18 cellular contexts compared by ENCODE assay signal in genomic region chr7:40711706-40712105, GRCh38.
DNase-seq lines count a peak whose midpoint lies in the region; ATAC-seq and TF ChIP-seq lines count a peak whose summit lies in the region.
"Had no signal": no experiment of that assay in that cellular context is flagged by ENCODE, and none has a peak within 500 bp of the region (broad histone marks: within the 10 kb centered on the region; RNA-seq: fewer than 3 reads in every experiment).

No MANE protein-coding gene starts in this region.

- H3K27ac ChIP-seq in RWPE2 (ENCODE audit: poor library complexity, severe bottlenecking) (no peak overlapping the region), epithelial cell of prostate (peak overlapping the region; percentile 20)
- H3K27ac ChIP-seq: BLaER1, GM23248 had no signal

- no peak overlapping the region for H3K4me3 Mint-ChIP-seq in nephron
- H3K4me3 Mint-ChIP-seq: CD14-positive monocyte; CD4-positive, alpha-beta memory T cell had no signal

- H3K36me3 Mint-ChIP-seq in nephron (ENCODE audit: low read depth): no peaks in the 10 kb centered on the region
- H3K36me3 Mint-ChIP-seq: CD14-positive monocyte; CD4-positive, alpha-beta memory T cell had no signal

- H3K4me3 ChIP-seq in RWPE2 (ENCODE audit: severe bottlenecking): no peak overlapping the region
- H3K4me3 ChIP-seq: BLaER1, GM12878, GM23248 had no signal

- peak; percentile 31 for DNase-seq in HPDE6-E6E7 (ENCODE audit: extremely low spot score)
- DNase-seq in RWPE2 (ENCODE audit: low spot score): no peak
- DNase-seq in epithelial cell of prostate (ENCODE audit: low read depth, low spot score): peak; percentile 40
- DNase-seq in activated naive CD4-positive, alpha-beta T cell treated with Interleukin-2 at 50 U/mL for 16 hours: no peak
- DNase-seq in NCI-H2029 treated with DMSO at 0.1 percent for 48 hours (lab: John Stamatoyannopoulos, UW): no peak
- no peak for DNase-seq in HUDEP-2 (lab: John Stamatoyannopoulos, UW; ENCODE audit: unreplicated experiment in 76 of 76)
- DNase-seq in iPS-NIHi11 (ENCODE audit: low spot score): no peak
- DNase-seq: 8988T; Calu3; CD4-positive, alpha-beta memory T cell; DMS79 treated with DMSO at 0.1 percent for 48 hours; GF-D8; GM23248; HCEC 1CT had no signal

- peaks cover 26% of the 10 kb centered on the region for H3K4me1 Mint-ChIP-seq in nephron
- H3K4me1 Mint-ChIP-seq: CD14-positive monocyte; CD4-positive, alpha-beta memory T cell had no signal

- peaks cover 16% of the 10 kb centered on the region for H3K4me1 ChIP-seq in RWPE2 (ENCODE audit: insufficient read depth, poor library complexity, severe bottlenecking)

- no peaks in the 10 kb centered on the region for H3K9me3 ChIP-seq in RWPE2 (ENCODE audit: severe bottlenecking)
- H3K9me3 ChIP-seq: BLaER1 had no signal

- no peaks in the 10 kb centered on the region for H3K27me3 Mint-ChIP-seq in nephron (ENCODE audit: low read depth)
- H3K27me3 Mint-ChIP-seq: CD4-positive, alpha-beta memory T cell had no signal

- ATAC-seq in RWPE2 (ENCODE audit: low read depth): peak; percentile 70
- ATAC-seq: GM12878 had no signal

- no peaks in the 10 kb centered on the region for H3K36me3 ChIP-seq in RWPE2 (ENCODE audit: low read depth)
- H3K36me3 ChIP-seq: BLaER1 had no signal

- TF ChIP-seq CTCF in RWPE2 (IDR thresholded peaks at IDR 0.05; ENCODE audit: poor library complexity, severe bottlenecking) (no peak), nephron (IDR thresholded peaks at IDR 0.05; ENCODE audit: unreplicated experiment in 3 of 3) (no peak)

- peak overlapping the region in 2 of 3 experiments; percentile 22 to 33 for H3K27ac Mint-ChIP-seq in nephron
- H3K27ac Mint-ChIP-seq: CD14-positive monocyte; CD4-positive, alpha-beta memory T cell had no signal

- H3K9me3 Mint-ChIP-seq in nephron: no peaks in the 10 kb centered on the region

- H3K27me3 ChIP-seq in RWPE2 (ENCODE audit: insufficient read depth, poor library complexity, severe bottlenecking): no peaks in the 10 kb centered on the region
- H3K27me3 ChIP-seq: BLaER1 had no signal

Comparison
In these comparisons a context has a peak if more than half of its experiments do, and no peak if none do; other contexts are left out.
1. DNase-seq: peak in HPDE6-E6E7 (single experiment) and epithelial cell of prostate (single experiment); none in RWPE2 (single experiment), activated naive CD4-positive, alpha-beta T cell treated with Interleukin-2 at 50 U/mL for 16 hours (single experiment), NCI-H2029 treated with DMSO at 0.1 percent for 48 hours (single experiment), HUDEP-2 (0 of 76) and iPS-NIHi11 (single experiment).